1 cellular context compared by ENCODE assay signal in genomic region chrX:25019707-25020390, GRCh38.
TF ChIP-seq lines count a peak whose summit lies in the region.

No MANE protein-coding gene starts in this region.

TF ChIP-seq in HepG2, 621 proteins besides CTCF, POLR2A, EP300 and RAD21:
- TF ChIP-seq ZNF382 (CRISPR knock-in tag; IDR thresholded peaks at IDR 0.05; ENCODE audit: borderline replicate concordance) (no peak), CC2D1A (CRISPR knock-in tag; IDR thresholded peaks at IDR 0.05) (no peak), THAP11 (CRISPR knock-in tag; IDR thresholded peaks at IDR 0.05) (no peak), PRMT3 (CRISPR knock-in tag; IDR thresholded peaks at IDR 0.05; ENCODE audit: borderline replicate concordance, low read depth) (no peak), HMGA1 (CRISPR knock-in tag; conservative IDR thresholded peaks at IDR 0.05) (no peak), CBFB (CRISPR knock-in tag; IDR thresholded peaks at IDR 0.05) (no peak), ZXDC (CRISPR knock-in tag; IDR thresholded peaks at IDR 0.05) (no peak), CHD4 (IDR thresholded peaks at IDR 0.05; ENCODE audit: borderline replicate concordance, low read length) (no peak), ATF1 (CRISPR knock-in tag; IDR thresholded peaks at IDR 0.05) (no peak)
- TF ChIP-seq, protein P1, sequence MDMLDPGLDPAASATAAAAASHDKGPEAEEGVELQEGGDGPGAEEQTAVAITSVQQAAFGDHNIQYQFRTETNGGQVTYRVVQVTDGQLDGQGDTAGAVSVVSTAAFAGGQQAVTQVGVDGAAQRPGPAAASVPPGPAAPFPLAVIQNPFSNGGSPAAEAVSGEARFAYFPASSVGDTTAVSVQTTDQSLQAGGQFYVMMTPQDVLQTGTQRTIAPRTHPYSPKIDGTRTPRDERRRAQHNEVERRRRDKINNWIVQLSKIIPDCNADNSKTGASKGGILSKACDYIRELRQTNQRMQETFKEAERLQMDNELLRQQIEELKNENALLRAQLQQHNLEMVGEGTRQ (IDR thresholded peaks at IDR 0.05; ENCODE audit: low read depth, low read length), result no peak
- TF ChIP-seq, protein P1 (CRISPR knock-in tag; IDR thresholded peaks at IDR 0.05; ENCODE audit: borderline replicate concordance), result no peak
- TF ChIP-seq, protein P2, sequence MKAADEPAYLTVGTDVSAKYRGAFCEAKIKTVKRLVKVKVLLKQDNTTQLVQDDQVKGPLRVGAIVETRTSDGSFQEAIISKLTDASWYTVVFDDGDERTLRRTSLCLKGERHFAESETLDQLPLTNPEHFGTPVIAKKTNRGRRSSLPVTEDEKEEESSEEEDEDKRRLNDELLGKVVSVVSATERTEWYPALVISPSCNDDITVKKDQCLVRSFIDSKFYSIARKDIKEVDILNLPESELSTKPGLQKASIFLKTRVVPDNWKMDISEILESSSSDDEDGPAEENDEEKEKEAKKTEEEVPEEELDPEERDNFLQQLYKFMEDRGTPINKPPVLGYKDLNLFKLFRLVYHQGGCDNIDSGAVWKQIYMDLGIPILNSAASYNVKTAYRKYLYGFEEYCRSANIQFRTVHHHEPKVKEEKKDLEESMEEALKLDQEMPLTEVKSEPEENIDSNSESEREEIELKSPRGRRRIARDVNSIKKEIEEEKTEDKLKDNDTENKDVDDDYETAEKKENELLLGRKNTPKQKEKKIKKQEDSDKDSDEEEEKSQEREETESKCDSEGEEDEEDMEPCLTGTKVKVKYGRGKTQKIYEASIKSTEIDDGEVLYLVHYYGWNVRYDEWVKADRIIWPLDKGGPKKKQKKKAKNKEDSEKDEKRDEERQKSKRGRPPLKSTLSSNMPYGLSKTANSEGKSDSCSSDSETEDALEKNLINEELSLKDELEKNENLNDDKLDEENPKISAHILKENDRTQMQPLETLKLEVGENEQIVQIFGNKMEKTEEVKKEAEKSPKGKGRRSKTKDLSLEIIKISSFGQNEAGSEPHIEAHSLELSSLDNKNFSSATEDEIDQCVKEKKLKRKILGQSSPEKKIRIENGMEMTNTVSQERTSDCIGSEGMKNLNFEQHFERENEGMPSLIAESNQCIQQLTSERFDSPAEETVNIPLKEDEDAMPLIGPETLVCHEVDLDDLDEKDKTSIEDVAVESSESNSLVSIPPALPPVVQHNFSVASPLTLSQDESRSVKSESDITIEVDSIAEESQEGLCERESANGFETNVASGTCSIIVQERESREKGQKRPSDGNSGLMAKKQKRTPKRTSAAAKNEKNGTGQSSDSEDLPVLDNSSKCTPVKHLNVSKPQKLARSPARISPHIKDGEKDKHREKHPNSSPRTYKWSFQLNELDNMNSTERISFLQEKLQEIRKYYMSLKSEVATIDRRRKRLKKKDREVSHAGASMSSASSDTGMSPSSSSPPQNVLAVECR (CRISPR knock-in tag; IDR thresholded peaks at IDR 0.05; ENCODE audit: borderline replicate concordance), result no peak
- TF ChIP-seq, protein P3, sequence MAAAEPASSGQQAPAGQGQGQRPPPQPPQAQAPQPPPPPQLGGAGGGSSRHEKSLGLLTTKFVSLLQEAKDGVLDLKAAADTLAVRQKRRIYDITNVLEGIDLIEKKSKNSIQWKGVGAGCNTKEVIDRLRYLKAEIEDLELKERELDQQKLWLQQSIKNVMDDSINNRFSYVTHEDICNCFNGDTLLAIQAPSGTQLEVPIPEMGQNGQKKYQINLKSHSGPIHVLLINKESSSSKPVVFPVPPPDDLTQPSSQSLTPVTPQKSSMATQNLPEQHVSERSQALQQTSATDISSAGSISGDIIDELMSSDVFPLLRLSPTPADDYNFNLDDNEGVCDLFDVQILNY (CRISPR knock-in tag; conservative IDR thresholded peaks at IDR 0.05), result no peak
TF ChIP-seq in HepG2: peak in this region for 0.
